In genomic region chr2:85355073-85355410, GRCh38 we compare ENCODE assay signal across 8 cellular contexts. TPM values are rescaled to one million over a fixed set of nuclear protein-coding genes. Genes with fewer than 3 reads are reported as not detected.
DNase-seq lines count a peak whose midpoint lies in the region; ATAC-seq and TF ChIP-seq lines count a peak whose summit lies in the region.

No MANE protein-coding gene starts in this region.

- H3K9me3 Mint-ChIP-seq in Calu3 (ENCODE audit: low read depth, unreplicated experiment), result no peaks in the 10 kb centered on the region
- H3K9me3 Mint-ChIP-seq in T-helper 2 cell treated with Interferon-gamma antibody and Interleukin-4, amounts not matched to agents 5 μg/mL and 100 μg/mL, for 36 hours, result no peaks in the 10 kb centered on the region

- H3K79me2 ChIP-seq in smooth muscle cell (ENCODE audit: low read depth), result peaks cover 19% of the 10 kb centered on the region

- DNase-seq in Calu3 (no peak), HAP-1 (ENCODE audit: low spot score in 2 of 2) (no peak), heart right ventricle (no peak), smooth muscle cell (lab: John Stamatoyannopoulos, UW; ENCODE audit: unreplicated experiment) (no peak), A172 (ENCODE audit: low spot score) (no peak), medulla oblongata (ENCODE audit: extremely low spot score) (no peak), left lobe of liver (ENCODE audit: low spot score) (no peak)
- DNase-seq in T-helper 2 cell treated with Interferon-gamma antibody and Interleukin-4, amounts not matched to agents 5 μg/mL and 100 μg/mL, for 36 hours (ENCODE audit: low spot score), result no peak

- H3K4me1 Mint-ChIP-seq in Calu3 (ENCODE audit: low read depth, unreplicated experiment), result no peaks in the 10 kb centered on the region
- peaks cover 36% of the 10 kb centered on the region for H3K4me1 Mint-ChIP-seq in T-helper 2 cell treated with Interferon-gamma antibody and Interleukin-4, amounts not matched to agents 5 μg/mL and 100 μg/mL, for 36 hours (ENCODE audit: low read depth)

- peak overlapping the region; percentile 89 for H3K27ac Mint-ChIP-seq in Calu3 (ENCODE audit: unreplicated experiment)
- peak overlapping the region; percentile 98 for H3K27ac Mint-ChIP-seq in T-helper 2 cell treated with Interferon-gamma antibody and Interleukin-4, amounts not matched to agents 5 μg/mL and 100 μg/mL, for 36 hours

- H3K36me3 ChIP-seq in HAP-1 (replicated peaks) (peaks cover 14% of the 10 kb centered on the region), heart right ventricle (peaks cover 0 to 62% (median 12%) of the 10 kb centered on the region in 9 donors), smooth muscle cell (ENCODE audit: low read depth) (no peaks in the 10 kb centered on the region)

- ATAC-seq in heart right ventricle (peak in 2 of 8 donors; percentile 4 to 11), left lobe of liver (no peak)

- H3K27me3 ChIP-seq in HAP-1 (ENCODE audit: low read depth), result no peaks in the 10 kb centered on the region
- no peaks in the 10 kb centered on the region for H3K27me3 ChIP-seq in heart right ventricle
- H3K27me3 ChIP-seq in smooth muscle cell (ENCODE audit: low read depth), result no peaks in the 10 kb centered on the region

- TSS peak; percentile 45 for BruUV-seq in Calu3 (replicated peaks; lab: Mats Ljungman, UMichigan)

- peak overlapping the region; percentile 86 for H3K9ac ChIP-seq in smooth muscle cell (ENCODE audit: low read depth)

- peak overlapping the region; percentile 87 for H2AFZ ChIP-seq in smooth muscle cell (ENCODE audit: low read depth)

- in situ Hi-C loops in HAP-1 (cut with MboI; ENCODE audit: low sequenced_read_pairs), result no loop called here

- peaks cover 40% of the 10 kb centered on the region for H3K36me3 Mint-ChIP-seq in Calu3 (ENCODE audit: insufficient read depth, unreplicated experiment)
- H3K36me3 Mint-ChIP-seq in T-helper 2 cell treated with Interferon-gamma antibody and Interleukin-4, amounts not matched to agents 5 μg/mL and 100 μg/mL, for 36 hours (ENCODE audit: low read depth), result peaks cover 33% of the 10 kb centered on the region

- H3K4me1 ChIP-seq in HAP-1, result no peaks in the 10 kb centered on the region; the same call in 1 of the 2 replicates
- H3K4me1 ChIP-seq in heart right ventricle, result peaks cover 0 to 46% (median 22%) of the 10 kb centered on the region in 9 donors
- H3K4me1 ChIP-seq in smooth muscle cell (ENCODE audit: low read depth), result peaks cover 11% of the 10 kb centered on the region

- H3K4me3 ChIP-seq in HAP-1, result peak overlapping the region; percentile 74
- peak overlapping the region; percentile 52 to 87 (median 68) for H3K4me3 ChIP-seq in heart right ventricle
- H3K4me3 ChIP-seq in smooth muscle cell, result peak overlapping the region; percentile 62

- peak overlapping the region; percentile 92 for H3K4me2 ChIP-seq in smooth muscle cell

- H3K27ac ChIP-seq in heart right ventricle, result peak overlapping the region in 9 of 10 donors; percentile 75 to 92 (median 91)
- H3K27ac ChIP-seq in smooth muscle cell (ENCODE audit: low read depth), result peak overlapping the region; percentile 36

- intact Hi-C loops in Calu3 (cut with micrococcal nuclease; ENCODE audit: unreplicated experiment) (no loop called here), heart right ventricle (cut with DNase I) (loop anchor here in 1 of 10 donors (5.0 kb wide), 1 partner anchor 182 kb away; the partner anchor contains the start of gene MAT2A)

- H3F3A ChIP-seq in smooth muscle cell (ENCODE audit: low read depth), result no peaks in the 10 kb centered on the region

- peak overlapping the region; percentile 96 for H3K4me3 Mint-ChIP-seq in Calu3 (ENCODE audit: low read depth, unreplicated experiment)
- H3K4me3 Mint-ChIP-seq in T-helper 2 cell treated with Interferon-gamma antibody and Interleukin-4, amounts not matched to agents 5 μg/mL and 100 μg/mL, for 36 hours, result peak overlapping the region; percentile 100

- no peaks in the 10 kb centered on the region for H3K9me3 ChIP-seq in HAP-1
- H3K9me3 ChIP-seq in heart right ventricle, result no peaks in the 10 kb centered on the region
- H3K9me3 ChIP-seq in smooth muscle cell (replicated peaks; ENCODE audit: low read depth), result no peaks in the 10 kb centered on the region

- no peaks in the 10 kb centered on the region for H3K27me3 Mint-ChIP-seq in Calu3 (ENCODE audit: unreplicated experiment)
- H3K27me3 Mint-ChIP-seq in T-helper 2 cell treated with Interferon-gamma antibody and Interleukin-4, amounts not matched to agents 5 μg/mL and 100 μg/mL, for 36 hours (ENCODE audit: low read depth), result no peaks in the 10 kb centered on the region

- peaks cover 11% of the 10 kb centered on the region for H4K20me1 ChIP-seq in smooth muscle cell (ENCODE audit: low read depth)

- TF ChIP-seq CTCF in Calu3 (IDR thresholded peaks at IDR 0.05; ENCODE audit: unreplicated experiment), result no peak
- no peak for TF ChIP-seq CTCF in heart right ventricle (IDR thresholded peaks at IDR 0.05)
- TF ChIP-seq CTCF in smooth muscle cell (IDR thresholded peaks at IDR 0.05; ENCODE audit: borderline replicate concordance, insufficient read depth, poor library complexity, severe bottlenecking), result no peak

- CTCF ChIA-PET in Calu3 (lab: Charles Lee), result interaction anchor here (0.6 to 1.5 kb wide), 4 partner anchors 12 to 184 kb away, joined by 3 to 6 read pairs (median 3); partner anchors contain the start of genes MAT2A, SH2D6 and TGOLN2

- 11 to 12% methylated on average over 10 of the region's 10 CpGs for WGBS in heart right ventricle, 2 donors
- 17% methylated on average over 10 of the region's 10 CpGs for WGBS in smooth muscle cell (ENCODE audit: low lambda C conversion rate)

RNA-seq across cellular contexts. Expression of gene ELMOD3, which starts 0.5 kb away (rescaled TPM):
- total RNA-seq in Calu3 (2022) (12.9 and 15.5 TPM in 2 replicates), heart right ventricle (10 to 100 TPM in 1 of 10 donors, 1 to 10 TPM in 9; 7.3 to 12.5 (median 8.8) TPM), smooth muscle cell (13.3 and 28.2 TPM in 2 replicates), left lobe of liver (12.7 TPM)
- polyA plus RNA-seq in heart right ventricle (10 to 100 TPM; 11.4 to 23.8 TPM), smooth muscle cell (15.2 and 16.4 TPM in 2 replicates)
- total RNA-seq in A172 (2014; rRNA removed; shearing (Covaris generic)), result 14.8 and 14.9 TPM in 2 replicates

RNA-seq across cellular contexts. Expression of gene RETSAT, which starts 0.7 kb away (rescaled TPM):
- total RNA-seq in Calu3 (2022) (40.6 and 47.2 TPM in 2 replicates), heart right ventricle (10 to 100 TPM; 27.9 to 87.4 (median 35.6) TPM), smooth muscle cell (24.1 and 29.9 TPM in 2 replicates), left lobe of liver (113 TPM)
- polyA plus RNA-seq in heart right ventricle (10 to 100 TPM; 20.3 to 52.4 TPM), smooth muscle cell (17.9 and 20.6 TPM in 2 replicates)
- 40.5 and 41.5 TPM in 2 replicates for total RNA-seq in A172 (2014; rRNA removed; shearing (Covaris generic))

RNA-seq across cellular contexts. Expression of gene TGOLN2, which starts 27.3 kb away (rescaled TPM):
- total RNA-seq in Calu3 (2022) (154 and 171 TPM in 2 replicates), heart right ventricle (10 to 100 TPM; 66.2 to 99.9 (median 78.4) TPM), smooth muscle cell (51.4 and 52.0 TPM in 2 replicates), left lobe of liver (89.6 TPM)
- polyA plus RNA-seq in heart right ventricle (10 to 100 TPM; 12.1 to 23.0 TPM), smooth muscle cell (34.4 and 37.1 TPM in 2 replicates)
- total RNA-seq in A172 (2014; rRNA removed; shearing (Covaris generic)), result 114 and 120 TPM in 2 replicates

RNA-seq across cellular contexts. Expression of gene CAPG, which starts 55.1 kb away (rescaled TPM):
- total RNA-seq in Calu3 (2022) (230 and 238 TPM in 2 replicates), heart right ventricle (10 to 100 TPM in 1 of 10 donors, 1 to 10 TPM in 8, under 1 TPM in 1; 0.83 to 30.4 (median 5.9) TPM), smooth muscle cell (50.1 and 51.6 TPM in 2 replicates), left lobe of liver (5.0 TPM)
- polyA plus RNA-seq in heart right ventricle (10 to 100 TPM in 1 of 2 donors, 1 to 10 TPM in 1; 8.8 to 17.1 TPM), smooth muscle cell (96.2 and 183 TPM in 2 replicates)
- total RNA-seq in A172 (2014; rRNA removed; shearing (Covaris generic)), result 659 and 712 TPM in 2 replicates
